ENCODE assay signal across 1 cellular context in genomic region chr22:46352691-46353386, GRCh38.
TF ChIP-seq lines count a peak whose summit lies in the region.

No MANE protein-coding gene starts in this region.

TF ChIP-seq in IMR-90, 13 proteins besides CTCF, POLR2A, EP300 and RAD21:
- no peak for TF ChIP-seq MAZ (IDR thresholded peaks at IDR 0.05; ENCODE audit: borderline replicate concordance, low read depth, low read length)
- no peak for TF ChIP-seq RFX5 (IDR thresholded peaks at IDR 0.05; ENCODE audit: low read depth, low read length)
- no peak for TF ChIP-seq FOS (IDR thresholded peaks at IDR 0.05; ENCODE audit: low read depth, low read length)
- TF ChIP-seq, protein P1, sequence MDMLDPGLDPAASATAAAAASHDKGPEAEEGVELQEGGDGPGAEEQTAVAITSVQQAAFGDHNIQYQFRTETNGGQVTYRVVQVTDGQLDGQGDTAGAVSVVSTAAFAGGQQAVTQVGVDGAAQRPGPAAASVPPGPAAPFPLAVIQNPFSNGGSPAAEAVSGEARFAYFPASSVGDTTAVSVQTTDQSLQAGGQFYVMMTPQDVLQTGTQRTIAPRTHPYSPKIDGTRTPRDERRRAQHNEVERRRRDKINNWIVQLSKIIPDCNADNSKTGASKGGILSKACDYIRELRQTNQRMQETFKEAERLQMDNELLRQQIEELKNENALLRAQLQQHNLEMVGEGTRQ (IDR thresholded peaks at IDR 0.05; ENCODE audit: low read depth, low read length), result no peak
- no peak for TF ChIP-seq CHD1 (IDR thresholded peaks at IDR 0.05; ENCODE audit: low read depth, low read length)
- no peak for TF ChIP-seq BHLHE40 (IDR thresholded peaks at IDR 0.05; ENCODE audit: low read depth, low read length)
- no peak for TF ChIP-seq MAFK (IDR thresholded peaks at IDR 0.05; ENCODE audit: low read depth, low read length)
- TF ChIP-seq CEBPB (IDR thresholded peaks at IDR 0.05; ENCODE audit: low read depth, low read length), result no peak
- TF ChIP-seq ELK1 (IDR thresholded peaks at IDR 0.05; ENCODE audit: borderline replicate concordance, low read depth, low read length), result no peak
- TF ChIP-seq SMC3 (IDR thresholded peaks at IDR 0.05; ENCODE audit: low read depth, low read length), result no peak
- no peak for TF ChIP-seq NFE2L2 (IDR thresholded peaks at IDR 0.05; ENCODE audit: low read depth, low read length)
- TF ChIP-seq RCOR1 (IDR thresholded peaks at IDR 0.05; ENCODE audit: insufficient replicate concordance, low read length), result no peak
- no peak for TF ChIP-seq MXI1 (IDR thresholded peaks at IDR 0.05; ENCODE audit: borderline replicate concordance, low read depth, low read length)
